Comparison of ENCODE assay signal across 8 cellular contexts in genomic region chr9:128340691-128341434, GRCh38. TPM values are rescaled to one million over a fixed set of nuclear protein-coding genes. Genes with fewer than 3 reads are reported as not detected.
A peak's percentile ranks its signal among the peaks of the same experiment; 100 is the strongest.
DNase-seq lines count a peak whose midpoint lies in the region; ATAC-seq and TF ChIP-seq lines count a peak whose summit lies in the region.

No MANE protein-coding gene starts in this region.

- peak; percentile 59 for DNase-seq in DMS 273 (lab: John Stamatoyannopoulos, UW; ENCODE audit: unreplicated experiment)
- DNase-seq in DMS 273 treated with DMSO at 0.1 percent for 48 hours (lab: John Stamatoyannopoulos, UW): no peak
- DNase-seq in fibroblast of villous mesenchyme (ENCODE audit: low read depth): no peak
- DNase-seq in posterior vena cava (ENCODE audit: low spot score): peak; percentile 86
- no peak for DNase-seq in mesenteric fat pad (ENCODE audit: low spot score)
- no peak for DNase-seq in GM13977 (ENCODE audit: low spot score)

- no peak for TF ChIP-seq CTCF in VCaP (conservative IDR thresholded peaks at IDR 0.05)
- TF ChIP-seq CTCF in fibroblast of villous mesenchyme (IDR thresholded peaks at IDR 0.05; ENCODE audit: insufficient read depth, low read depth, low read length): no peak
- no peak for TF ChIP-seq CTCF in GM13977 (IDR thresholded peaks at IDR 0.05; ENCODE audit: extremely low read depth, insufficient read depth, missing control alignments)

- H3K4me3 ChIP-seq in fibroblast of villous mesenchyme (ENCODE audit: low read depth, low read length): peak overlapping the region; percentile 68

- intact Hi-C loops in posterior vena cava (cut with DNase I): no loop called here

- in situ Hi-C loops in GM13977 (cut with MboI; ENCODE audit: low pct_unique_long_range_greater_than_20kb, low sequenced_read_pairs, unreplicated experiment): no loop called here

- H3K27ac ChIP-seq in VCaP: peak overlapping the region; percentile 83

- ATAC-seq in HG03025 (IDR thresholded peaks at IDR 0.05; ENCODE audit: low FRiP score, unreplicated experiment): peak; percentile 29

RNA-seq across cellular contexts. Expression of gene SLC27A4, which starts 0.5 kb away (rescaled TPM):
- total RNA-seq in fibroblast of villous mesenchyme (21.3 and 22.9 TPM in 2 replicates), posterior vena cava (10 to 100 TPM; 15.9 to 22.3 TPM), mesenteric fat pad (27.9 TPM)

RNA-seq across cellular contexts. Expression of gene COQ4, which starts 18.2 kb away (rescaled TPM):
- total RNA-seq in fibroblast of villous mesenchyme (22.0 and 32.5 TPM in 2 replicates), posterior vena cava (10 to 100 TPM; 16.0 to 20.0 TPM), mesenteric fat pad (25.7 TPM)

RNA-seq across cellular contexts. Expression of gene TRUB2, which starts 18.6 kb away (rescaled TPM):
- total RNA-seq in fibroblast of villous mesenchyme (17.7 and 20.6 TPM in 2 replicates), posterior vena cava (10 to 100 TPM; 11.8 to 15.7 TPM), mesenteric fat pad (25.0 TPM)

RNA-seq across cellular contexts. Expression of gene URM1, which starts 30.3 kb away (rescaled TPM):
- total RNA-seq in fibroblast of villous mesenchyme (29.8 and 33.8 TPM in 2 replicates), posterior vena cava (10 to 100 TPM; 44.0 to 44.5 TPM), mesenteric fat pad (55.7 TPM)

Comparison
In these comparisons a context has a peak if more than half of its experiments do, and no peak if none do; other contexts are left out.
1. DNase-seq: peak in DMS 273 (single experiment) and posterior vena cava (single experiment); none in DMS 273 treated with DMSO at 0.1 percent for 48 hours (single experiment), fibroblast of villous mesenchyme (single experiment), mesenteric fat pad (single experiment) and GM13977 (single experiment).